ENCODE assay signal across 8 cellular contexts in the genomic region with DNA sequence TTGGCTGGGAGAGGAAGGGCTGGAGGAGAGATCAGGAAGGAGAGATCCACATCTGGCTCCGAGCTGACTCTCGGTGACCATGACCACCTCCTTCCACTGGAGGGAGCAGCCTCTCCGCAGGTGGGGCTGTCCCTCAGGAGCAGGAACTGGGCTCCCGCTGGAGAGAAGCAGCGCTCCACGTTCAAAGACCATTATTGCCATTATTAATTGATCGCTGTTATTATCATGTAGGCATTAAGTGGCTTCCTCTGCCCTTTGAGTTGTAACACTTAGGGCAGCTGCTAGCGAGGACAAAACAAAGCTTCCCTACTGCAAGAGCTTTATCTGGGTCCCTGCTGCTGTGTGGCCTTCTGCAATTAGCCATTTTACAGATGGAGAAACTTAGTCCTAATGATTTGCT.
DNase-seq lines count a peak whose midpoint lies in the region; ATAC-seq and TF ChIP-seq lines count a peak whose summit lies in the region.

No MANE protein-coding gene starts in this region.

- WGBS in suprapubic skin: 13% methylated on average over 8 of the region's 8 CpGs

- peaks cover 7% of the 10 kb centered on the region for H3K4me1 ChIP-seq in suprapubic skin

- peaks cover 34% of the 10 kb centered on the region for H3K27me3 ChIP-seq in suprapubic skin

- TF ChIP-seq EP300 in suprapubic skin (IDR thresholded peaks at IDR 0.05): no peak

- H3K9me3 ChIP-seq in suprapubic skin: no peaks in the 10 kb centered on the region

- DNase-seq in ELF-1 (ENCODE audit: low read depth, low spot score) (peak; percentile 87), HCEC 1CT (peak; percentile 26), NCI-H2227 treated with DMSO at 0.1 percent for 48 hours (lab: John Stamatoyannopoulos, UW) (peak; percentile 35), astrocyte of the spinal cord (ENCODE audit: low read depth, low spot score) (peak; percentile 65), inferior parietal cortex (ENCODE audit: extremely low spot score) (peak; percentile 82), suprapubic skin (ENCODE audit: low spot score in 2 of 2) (peak in 1 of 2 donors; percentile 58), NK-92 (lab: John Stamatoyannopoulos, UW; ENCODE audit: unreplicated experiment) (no peak)

- H3K4me3 ChIP-seq in astrocyte of the spinal cord (ENCODE audit: low read depth, low read length): no peak overlapping the region
- H3K4me3 ChIP-seq in suprapubic skin: no peak overlapping the region

- TF ChIP-seq CTCF in astrocyte of the spinal cord (IDR thresholded peaks at IDR 0.05; ENCODE audit: low read depth, low read length) (peak; percentile 85), suprapubic skin (IDR thresholded peaks at IDR 0.05) (peak; percentile 10 to 71)

- no peaks in the 10 kb centered on the region for H3K36me3 ChIP-seq in suprapubic skin

- no peak for TF ChIP-seq POLR2A in suprapubic skin (IDR thresholded peaks at IDR 0.05)

- ATAC-seq in HG03139 (IDR thresholded peaks at IDR 0.05; ENCODE audit: unreplicated experiment): no peak

- in situ Hi-C loops in astrocyte of the spinal cord (cut with HindIII; ENCODE audit: low sequenced_read_pairs): no loop called here

- no peak overlapping the region for H3K27ac ChIP-seq in suprapubic skin
